Comparison of ENCODE assay signal across 8 cellular contexts in the genomic region with DNA sequence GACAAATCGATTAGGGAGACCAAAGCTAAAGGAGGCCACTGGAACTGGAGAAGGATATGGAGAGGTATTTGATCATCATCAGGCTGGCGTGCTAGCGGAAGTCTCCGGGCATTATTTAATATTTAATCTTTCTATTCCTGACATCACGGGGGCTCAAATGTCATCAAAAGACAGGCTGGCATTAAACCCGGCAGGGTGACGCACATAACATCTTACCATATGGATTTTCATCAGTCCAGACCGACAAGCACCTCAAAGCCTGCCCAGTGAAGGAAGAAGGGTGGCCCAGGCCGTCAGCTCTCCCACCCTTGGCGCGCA. TPM values are rescaled to one million over a fixed set of nuclear protein-coding genes. Genes with fewer than 3 reads are reported as not detected.
DNase-seq lines count a peak whose midpoint lies in the region; ATAC-seq and TF ChIP-seq lines count a peak whose summit lies in the region.

No MANE protein-coding gene starts in this region.

- H3K9me3 Mint-ChIP-seq in CD4-positive, alpha-beta T cell: no peaks in the 10 kb centered on the region

- H3K27ac ChIP-seq in CD4-positive, alpha-beta T cell (ENCODE audit: low read depth, low read length): peak overlapping the region; percentile 72
- H3K27ac ChIP-seq in OCI-LY1 (ENCODE audit: low read depth, low read length, poor library complexity, severe bottlenecking) (peak overlapping the region; percentile 80), cingulate gyrus (ENCODE audit: low read depth, low read length) (peak overlapping the region; percentile 88), mesodermal cell (ENCODE audit: low read depth, low read length, severe bottlenecking) (peak overlapping the region; percentile 90)

- no peak for TF ChIP-seq CTCF in CD4-positive, alpha-beta T cell (IDR thresholded peaks at IDR 0.05)
- TF ChIP-seq CTCF in OCI-LY1 (IDR thresholded peaks at IDR 0.05; ENCODE audit: low read length): no peak

- intact Hi-C loops in CD4-positive, alpha-beta T cell (cut with DNase I, micrococcal nuclease): loop anchor here (5.0 kb wide), 2 partner anchors 90 to 210 kb away; a partner anchor contains a TSS

- H3K36me3 ChIP-seq in OCI-LY1 (ENCODE audit: insufficient read depth, low read length): no peaks in the 10 kb centered on the region
- no peaks in the 10 kb centered on the region for H3K36me3 ChIP-seq in mesodermal cell (ENCODE audit: control insufficient read depth, insufficient read depth, low read length)

- no peaks in the 10 kb centered on the region for H3K9me2 ChIP-seq in OCI-LY1 (ENCODE audit: low read depth, low read length)

- H3K4me3 ChIP-seq in OCI-LY1 (ENCODE audit: low read depth, low read length, poor library complexity, severe bottlenecking): peak overlapping the region; percentile 78
- H3K4me3 ChIP-seq in mesodermal cell (ENCODE audit: extremely low read depth, insufficient read depth, low read length, poor library complexity, severe bottlenecking): peak overlapping the region; percentile 66

- H3K27ac Mint-ChIP-seq in CD4-positive, alpha-beta T cell: peak overlapping the region; percentile 73

- H3K36me3 Mint-ChIP-seq in CD4-positive, alpha-beta T cell (ENCODE audit: low read depth): no peaks in the 10 kb centered on the region

- H4K20me1 ChIP-seq in OCI-LY1 (ENCODE audit: insufficient read depth, low read length): no peaks in the 10 kb centered on the region

- H3K9ac ChIP-seq in OCI-LY1 (ENCODE audit: low read length): peak overlapping the region; percentile 79

- H3K4me3 Mint-ChIP-seq in CD4-positive, alpha-beta T cell: peak overlapping the region; percentile 94

- H3K4me1 Mint-ChIP-seq in CD4-positive, alpha-beta T cell (ENCODE audit: low read depth): peaks cover 49% of the 10 kb centered on the region

- POLR2A ChIA-PET in CD4-positive, alpha-beta T cell (lab: Charles Lee): interaction anchor here (0.9 to 4.6 kb wide), 10 partner anchors 18 to 210 kb away, joined by 3 to 45 read pairs (median 6); a partner anchor contains a TSS

- H3K79me2 ChIP-seq in OCI-LY1 (ENCODE audit: insufficient read depth, low read length): peaks cover 19% of the 10 kb centered on the region

- 12 to 15% methylated on average over 6 to 10 of the region's 11 CpGs for WGBS in mesodermal cell (ENCODE audit: insufficient coverage in 2 of 2), 2 experiments

- no peaks in the 10 kb centered on the region for H3K27me3 ChIP-seq in CD4-positive, alpha-beta T cell (ENCODE audit: control insufficient read depth, insufficient read depth, low read length)
- H3K27me3 ChIP-seq in OCI-LY1 (ENCODE audit: insufficient read depth, low read length): no peaks in the 10 kb centered on the region

- DNase-seq in CD4-positive, alpha-beta T cell: no peak

- CTCF ChIA-PET in CD4-positive, alpha-beta T cell (lab: Charles Lee): interaction anchor here (0.9 to 4.6 kb wide), 14 partner anchors 12 to 210 kb away, joined by 3 to 42 read pairs (median 6); a partner anchor contains a TSS

- H3K9me3 ChIP-seq in CD4-positive, alpha-beta T cell (ENCODE audit: control insufficient read depth, low read length): no peaks in the 10 kb centered on the region
- no peaks in the 10 kb centered on the region for H3K9me3 ChIP-seq in OCI-LY1 (ENCODE audit: low read length)
- H3K9me3 ChIP-seq in mesodermal cell (ENCODE audit: control insufficient read depth, low read length): no peaks in the 10 kb centered on the region

- H3K4me1 ChIP-seq in OCI-LY1 (ENCODE audit: insufficient read depth, low read length, severe bottlenecking) (peaks cover 54% of the 10 kb centered on the region), mesodermal cell (ENCODE audit: control insufficient read depth, insufficient read depth, low read length, poor library complexity, severe bottlenecking) (no peaks in the 10 kb centered on the region)

- peak overlapping the region; percentile 62; the same call in 1 of the 2 replicates for H2AFZ ChIP-seq in OCI-LY1 (ENCODE audit: low read length)

- H3K4me2 ChIP-seq in OCI-LY1 (ENCODE audit: low read length): peak overlapping the region; percentile 72

- ATAC-seq in CD4-positive, alpha-beta T cell (ENCODE audit: poor library complexity): no peak
- peak; percentile 24 for ATAC-seq in GM21717 (IDR thresholded peaks at IDR 0.05; ENCODE audit: unreplicated experiment)
- ATAC-seq in HG03025 (IDR thresholded peaks at IDR 0.05; ENCODE audit: low FRiP score, unreplicated experiment): no peak
- ATAC-seq in HG03565 (IDR thresholded peaks at IDR 0.05; ENCODE audit: unreplicated experiment): no peak
- ATAC-seq in GM19397 (IDR thresholded peaks at IDR 0.05; ENCODE audit: unreplicated experiment): no peak

- no peaks in the 10 kb centered on the region for H3F3A ChIP-seq in OCI-LY1 (ENCODE audit: insufficient read depth, low read length)

- H3K27me3 Mint-ChIP-seq in CD4-positive, alpha-beta T cell: no peaks in the 10 kb centered on the region

RNA-seq across cellular contexts. Expression of a gene that starts 0.6 kb away (rescaled TPM):
- total RNA-seq in CD4-positive, alpha-beta T cell: 10 to 100 TPM; 29.9 to 31.5 TPM
- polyA plus RNA-seq in mesodermal cell (2013, experiment 1 of 2): 26.5 TPM
- 25.6 TPM for polyA plus RNA-seq in mesodermal cell (2013, experiment 2 of 2)

RNA-seq across cellular contexts. Expression of a gene that starts 0.7 kb away (rescaled TPM):
- total RNA-seq in CD4-positive, alpha-beta T cell: not detected
- 2.7 TPM for polyA plus RNA-seq in mesodermal cell (2013, experiment 1 of 2)
- polyA plus RNA-seq in mesodermal cell (2013, experiment 2 of 2): 3.1 TPM
